Comparison of ENCODE assay signal across 19 cellular contexts in the genomic region with DNA sequence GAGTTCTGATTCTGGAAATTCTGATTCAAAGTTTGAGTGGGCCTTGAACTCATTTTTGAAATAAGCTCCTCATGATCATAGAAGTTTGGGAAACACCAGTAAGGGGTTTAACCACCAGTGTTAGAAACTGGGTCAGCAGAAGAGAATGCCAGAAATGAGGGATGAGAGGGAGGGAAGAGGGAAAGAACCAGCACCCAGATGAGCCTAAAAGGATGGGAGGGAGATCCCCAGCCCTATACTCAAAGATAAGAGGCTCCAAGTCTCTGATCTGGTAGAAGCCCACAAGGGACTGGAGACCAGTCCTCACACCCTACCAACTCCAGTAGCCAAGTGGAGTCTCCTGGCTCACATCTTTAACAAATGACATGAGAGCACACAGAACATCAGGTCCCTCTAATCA.
"Had no signal": no experiment of that assay in that cellular context is flagged by ENCODE, and none has a peak within 500 bp of the region (broad histone marks: within the 10 kb centered on the region; RNA-seq: fewer than 3 reads in every experiment).

No MANE protein-coding gene starts in this region.

- H3K36me3 Mint-ChIP-seq: activated CD4-positive, alpha-beta memory T cell treated with anti-CD3 and anti-CD28 coated beads for 36 hours; activated naive CD4-positive, alpha-beta T cell treated with anti-CD3 and anti-CD28 coated beads, Interleukin-2, amount 50 U/mL, for 24 hours; activated naive CD8-positive, alpha-beta T cell treated with anti-CD3 and anti-CD28 coated beads, Interleukin-2, amount 10 ng/mL, durations not matched to agents 7 days and 5 days; brain had no signal

- H3K4me1 Mint-ChIP-seq: activated naive CD8-positive, alpha-beta T cell treated with anti-CD3 and anti-CD28 coated beads, Interleukin-2, amount 10 ng/mL, durations not matched to agents 7 days and 5 days had no signal

- ATAC-seq: activated CD8-positive, alpha-beta T cell treated with anti-CD3 and anti-CD28 coated beads, Interleukin-2, amount 10 ng/mL, durations not matched to agents 7 days and 5 days; gastroesophageal sphincter; heart right ventricle had no signal

- H3K27ac Mint-ChIP-seq: activated CD4-positive, alpha-beta memory T cell treated with anti-CD3 and anti-CD28 coated beads for 36 hours; activated CD8-positive, alpha-beta T cell treated with anti-CD3 and anti-CD28 coated beads, Interleukin-2, amount 10 ng/mL, durations not matched to agents 7 days and 5 days; activated naive CD4-positive, alpha-beta T cell treated with anti-CD3 and anti-CD28 coated beads, Interleukin-2, amount 50 U/mL, for 24 hours; activated naive CD8-positive, alpha-beta T cell treated with anti-CD3 and anti-CD28 coated beads, Interleukin-2, amount 10 ng/mL, durations not matched to agents 7 days and 5 days; activated T-helper 2 cell treated with anti-CD3 and anti-CD28 coated beads, Interferon-gamma antibody, Interleukin-2, Interleukin-4, amounts not matched to agents 10 μg/mL and 5 μg/mL and 100 μg/mL, durations not matched to agents 14 hours and 24 hours and 36 hours had no signal

- H3K9me3 Mint-ChIP-seq: activated CD4-positive, alpha-beta memory T cell treated with anti-CD3 and anti-CD28 coated beads for 36 hours; activated naive CD4-positive, alpha-beta T cell treated with anti-CD3 and anti-CD28 coated beads, Interleukin-2, amount 50 U/mL, for 24 hours; activated T-helper 2 cell treated with anti-CD3 and anti-CD28 coated beads, Interferon-gamma antibody, Interleukin-2, Interleukin-4, amounts not matched to agents 10 μg/mL and 5 μg/mL and 100 μg/mL, durations not matched to agents 14 hours and 24 hours and 36 hours had no signal

- H3K27me3 Mint-ChIP-seq: activated naive CD4-positive, alpha-beta T cell treated with anti-CD3 and anti-CD28 coated beads, Interleukin-2, amount 50 U/mL, for 24 hours; activated naive CD8-positive, alpha-beta T cell treated with anti-CD3 and anti-CD28 coated beads, Interleukin-2, amount 10 ng/mL, durations not matched to agents 7 days and 5 days; brain had no signal

- DNase-seq: activated CD4-positive, alpha-beta memory T cell treated with anti-CD3 and anti-CD28 coated beads for 36 hours; activated CD4-positive, alpha-beta T cell treated with anti-CD3 and anti-CD28 coated beads for 1 hour; activated CD4-positive, alpha-beta T cell treated with anti-CD3 and anti-CD28 coated beads for 48 hours; activated CD8-positive, alpha-beta memory T cell treated with anti-CD3 and anti-CD28 coated beads, Interleukin-2, amount 50 U/mL, for 48 hours; activated CD8-positive, alpha-beta T cell treated with anti-CD3 and anti-CD28 coated beads, Interleukin-2, amount 10 ng/mL, durations not matched to agents 7 days and 5 days; activated effector memory CD4-positive, alpha-beta T cell treated with anti-CD3 and anti-CD28 coated beads, Interleukin-2, amount 50 U/mL, for 16 hours; activated naive CD8-positive, alpha-beta T cell treated with anti-CD3 and anti-CD28 coated beads, Interleukin-2, amount 10 ng/mL, durations not matched to agents 7 days and 5 days; central memory CD4-positive, alpha-beta T cell; cerebellar nuclear complex; colonic mucosa; effector CD8-positive, alpha-beta T cell; esophagus squamous epithelium; foreskin melanocyte; heart right ventricle; T-helper 2 cell had no signal

- H3K4me3 Mint-ChIP-seq: activated CD4-positive, alpha-beta memory T cell treated with anti-CD3 and anti-CD28 coated beads for 36 hours; activated CD8-positive, alpha-beta T cell treated with anti-CD3 and anti-CD28 coated beads, Interleukin-2, amount 10 ng/mL, durations not matched to agents 7 days and 5 days; activated naive CD4-positive, alpha-beta T cell treated with anti-CD3 and anti-CD28 coated beads, Interleukin-2, amount 50 U/mL, for 24 hours; activated naive CD8-positive, alpha-beta T cell treated with anti-CD3 and anti-CD28 coated beads, Interleukin-2, amount 10 ng/mL, durations not matched to agents 7 days and 5 days; brain had no signal
